ENCODE assay signal across 23 cellular contexts in genomic region chr13:32955881-32956594, GRCh38.
A peak's percentile ranks its signal among the peaks of the same experiment; 100 is the strongest.
DNase-seq lines count a peak whose midpoint lies in the region; ATAC-seq lines count a peak whose summit lies in the region.
"Had no signal": no experiment of that assay in that cellular context is flagged by ENCODE, and none has a peak within 500 bp of the region (broad histone marks: within the 10 kb centered on the region; RNA-seq: fewer than 3 reads in every experiment).

No MANE protein-coding gene starts in this region.

- H3K27ac ChIP-seq in mesenchymal stem cell (ENCODE audit: low read length, poor library complexity, severe bottlenecking) = peak overlapping the region; percentile 82
- H3K27ac ChIP-seq: BLaER1, HL-60 had no signal

- peaks cover 6% of the 10 kb centered on the region for H3K4me1 ChIP-seq in mesenchymal stem cell (ENCODE audit: control insufficient read depth, insufficient read depth, low read depth, low read length)
- H3K4me1 ChIP-seq: BLaER1 had no signal

- H3K4me1 Mint-ChIP-seq in activated naive CD8-positive, alpha-beta T cell treated with anti-CD3 and anti-CD28 coated beads, Interleukin-2, amount 50 U/mL, for 24 hours = no peaks in the 10 kb centered on the region

- no peak overlapping the region for H3K18ac ChIP-seq in mesenchymal stem cell (ENCODE audit: low read depth in 1 of 2, low read length in 2 of 2)

- H3K36me3 Mint-ChIP-seq in activated naive CD8-positive, alpha-beta T cell treated with anti-CD3 and anti-CD28 coated beads, Interleukin-2, amount 50 U/mL, for 24 hours (ENCODE audit: low read depth) = no peaks in the 10 kb centered on the region
- H3K36me3 Mint-ChIP-seq: CD8-positive, alpha-beta T cell had no signal

- H4K91ac ChIP-seq in mesenchymal stem cell (ENCODE audit: low read length) = no peak overlapping the region

- no peak overlapping the region for H3K23ac ChIP-seq in mesenchymal stem cell (ENCODE audit: low read length in 2 of 2)

- H3K79me1 ChIP-seq in mesenchymal stem cell (replicated peaks; ENCODE audit: low read length, poor library complexity, severe bottlenecking) = no peaks in the 10 kb centered on the region

- peaks cover 0 to 8% of the 10 kb centered on the region in 2 experiments for H3K27me3 ChIP-seq in mesenchymal stem cell (ENCODE audit: control insufficient read depth in 1 of 2, insufficient read depth in 1 of 2, low read length in 2 of 2)
- H3K27me3 ChIP-seq: BLaER1, MG63 had no signal

- no peak overlapping the region for H3K4ac ChIP-seq in mesenchymal stem cell (ENCODE audit: low read depth in 1 of 2, low read length in 2 of 2)

- no peak overlapping the region for H3K4me2 ChIP-seq in mesenchymal stem cell (ENCODE audit: low read length, poor library complexity, severe bottlenecking)
- H3K4me2 ChIP-seq: BLaER1 had no signal

- no peak overlapping the region for H3K27ac Mint-ChIP-seq in activated naive CD8-positive, alpha-beta T cell treated with anti-CD3 and anti-CD28 coated beads, Interleukin-2, amount 50 U/mL, for 24 hours
- H3K27ac Mint-ChIP-seq: CD8-positive, alpha-beta T cell had no signal

- H3K14ac ChIP-seq in mesenchymal stem cell (ENCODE audit: low read length in 2 of 2) = no peak overlapping the region

- peak; percentile 73 for DNase-seq in ACHN
- DNase-seq in HK-2 (ENCODE audit: unreplicated experiment) = peak; percentile 24
- peak; percentile 85 for DNase-seq in glomerular visceral epithelial cell (ENCODE audit: extremely low spot score)
- DNase-seq in mesenchymal stem cell = no peak
- DNase-seq in activated naive CD8-positive, alpha-beta T cell treated with anti-CD3 and anti-CD28 coated beads, Interleukin-2, amount 50 U/mL, for 24 hours = no peak
- no peak for DNase-seq in HT-29 (ENCODE audit: low spot score)
- DNase-seq in NK-92 treated with Interleukin-12 subunit alpha and Interleukin-12 subunit beta, amount 100 ng/mL, for 24 hours (lab: John Stamatoyannopoulos, UW) = no peak
- DNase-seq: CD8-positive, alpha-beta T cell; DMS79; Kasumi-1; NCI-H1092; NCI-H1436 treated with DMSO at 0.1 percent for 48 hours; NCI-H2029 treated with DMSO at 0.1 percent for 48 hours; NCI-H446 treated with DMSO at 0.1 percent for 48 hours; NCI-H69; OCI-M1; RPMI8226; SHP77 treated with DMSO at 0.1 percent for 48 hours had no signal

- no peak for ATAC-seq in HG02884 (IDR thresholded peaks at IDR 0.05; ENCODE audit: unreplicated experiment)
- ATAC-seq in activated naive CD8-positive, alpha-beta T cell treated with anti-CD3 and anti-CD28 coated beads, Interleukin-2, amount 50 U/mL, for 24 hours = no peak
- ATAC-seq: CD8-positive, alpha-beta T cell; SK-N-SH treated with all-trans-retinoic acid at 6 μM for 48 hours had no signal

- H2BK120ac ChIP-seq in mesenchymal stem cell (ENCODE audit: low read depth, low read length) = no peak overlapping the region

- no peak overlapping the region for H4K8ac ChIP-seq in mesenchymal stem cell (ENCODE audit: low read length)

- in situ Hi-C loops in ACHN (cut with HindIII; ENCODE audit: low pct_ligation_motif_present, low pct_unique_long_range_greater_than_20kb, low sequenced_read_pairs) = no loop called here

- no peak overlapping the region for H2AK5ac ChIP-seq in mesenchymal stem cell (ENCODE audit: low read length, severe bottlenecking)

- WGBS in mesenchymal stem cell = 92% methylated on average over 5 of the region's 5 CpGs

- H2BK15ac ChIP-seq in mesenchymal stem cell (ENCODE audit: low read depth, poor library complexity, severe bottlenecking) = no peak overlapping the region

- H2BK12ac ChIP-seq in mesenchymal stem cell (ENCODE audit: low read length in 2 of 2) = no peak overlapping the region

- no peaks in the 10 kb centered on the region for H3K27me3 Mint-ChIP-seq in activated naive CD8-positive, alpha-beta T cell treated with anti-CD3 and anti-CD28 coated beads, Interleukin-2, amount 50 U/mL, for 24 hours

- peak overlapping the region; percentile 45 for H2BK5ac ChIP-seq in mesenchymal stem cell (ENCODE audit: low read depth, low read length, poor library complexity, severe bottlenecking)

- no peak overlapping the region for H2AFZ ChIP-seq in mesenchymal stem cell (ENCODE audit: low read depth, low read length)

- H3K4me3 ChIP-seq in mesenchymal stem cell (ENCODE audit: insufficient read depth in 1 of 2, low read depth in 1 of 2, low read length in 2 of 2) = no peak overlapping the region
- H3K4me3 ChIP-seq: BLaER1, MG63 had no signal

- no peak overlapping the region for H3K4me3 Mint-ChIP-seq in activated naive CD8-positive, alpha-beta T cell treated with anti-CD3 and anti-CD28 coated beads, Interleukin-2, amount 50 U/mL, for 24 hours
- H3K4me3 Mint-ChIP-seq: CD8-positive, alpha-beta T cell had no signal

- no peaks in the 10 kb centered on the region for H3K9me3 ChIP-seq in mesenchymal stem cell (ENCODE audit: control insufficient read depth, low read length)
- H3K9me3 ChIP-seq: BLaER1, MG63 had no signal

- H3K36me3 ChIP-seq in mesenchymal stem cell (ENCODE audit: control insufficient read depth in 1 of 2, insufficient read depth in 2 of 2, low read depth in 1 of 2, low read length in 2 of 2) = no peaks in the 10 kb centered on the region
- H3K36me3 ChIP-seq: BLaER1, MG63 had no signal

- H3K9me3 Mint-ChIP-seq in activated naive CD8-positive, alpha-beta T cell treated with anti-CD3 and anti-CD28 coated beads, Interleukin-2, amount 50 U/mL, for 24 hours = no peaks in the 10 kb centered on the region
- H3K9me3 Mint-ChIP-seq: CD8-positive, alpha-beta T cell had no signal

- H3K9ac ChIP-seq in mesenchymal stem cell (ENCODE audit: low read length) = no peak overlapping the region
- H3K9ac ChIP-seq: BLaER1 had no signal

Comparison
In these comparisons a context has a peak if more than half of its experiments do, and no peak if none do; other contexts are left out.
1. DNase-seq: peak in ACHN (single experiment), HK-2 (single experiment) and glomerular visceral epithelial cell (single experiment); none in mesenchymal stem cell (single experiment), activated naive CD8-positive, alpha-beta T cell treated with anti-CD3 and anti-CD28 coated beads, Interleukin-2, amount 50 U/mL, for 24 hours (single experiment), HT-29 (single experiment) and NK-92 treated with Interleukin-12 subunit alpha and Interleukin-12 subunit beta, amount 100 ng/mL, for 24 hours (single experiment).